Comparison of ENCODE assay signal across 8 cellular contexts in the genomic region with DNA sequence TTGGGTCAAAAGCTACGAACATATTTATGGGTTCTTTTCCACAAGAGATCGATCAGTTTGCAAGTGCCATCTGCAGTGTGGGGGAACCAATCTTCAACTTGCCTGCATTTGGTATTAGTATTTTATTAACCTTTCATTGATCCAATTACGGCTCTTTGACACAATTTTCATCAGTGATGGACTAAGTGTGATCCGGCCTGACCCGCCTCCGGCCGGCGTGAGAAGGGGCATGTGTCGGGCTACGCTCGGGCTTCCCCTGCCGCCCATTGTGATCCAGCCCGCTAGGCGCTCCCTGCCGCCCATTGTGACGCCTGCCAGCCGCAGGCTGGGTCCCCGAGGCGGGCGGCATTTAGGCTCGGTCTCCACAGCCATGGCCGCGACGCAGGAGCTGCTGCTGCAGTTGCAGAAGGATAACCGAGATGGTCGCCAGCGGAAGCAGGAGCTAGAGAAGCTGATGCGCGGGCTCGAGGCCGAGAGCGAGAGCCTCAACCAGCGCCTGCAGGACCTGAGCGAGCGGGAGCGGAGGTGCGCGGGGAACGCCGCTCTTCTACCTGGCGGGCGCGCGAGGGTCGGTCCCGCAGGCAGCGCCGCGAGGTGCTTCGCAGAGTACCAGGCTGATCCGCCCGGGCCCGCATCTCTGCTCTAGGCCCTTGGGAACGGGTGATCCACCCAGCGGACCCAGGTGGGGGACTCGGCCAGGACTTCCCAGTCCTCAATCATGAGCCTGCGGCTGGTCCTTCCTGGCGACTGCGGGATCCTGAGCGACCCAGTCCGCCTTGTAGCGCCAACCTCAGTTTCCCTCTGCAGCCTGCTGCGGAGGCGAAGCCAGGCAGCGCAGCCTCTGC. TPM values are rescaled to one million over a fixed set of nuclear protein-coding genes. Genes with fewer than 3 reads are reported as not detected.
A peak's percentile ranks its signal among the peaks of the same experiment; 100 is the strongest.
DNase-seq lines count a peak whose midpoint lies in the region; ATAC-seq and TF ChIP-seq lines count a peak whose summit lies in the region.
"Not testable (repeated sequence)": the region's sequence is repeated elsewhere in the genome, so short reads cannot be mapped to it uniquely, and the experiment has no call there.

A gene (plus strand): TSS at position 51 of the 845 bp plus-strand sequence. CDS start 179 bp downstream, at position 230.

- H2AFZ ChIP-seq in neural cell (ENCODE audit: low read depth, low read length): not testable (repeated sequence)

- H3K36me3 Mint-ChIP-seq in activated naive CD4-positive, alpha-beta T cell treated with anti-CD3 and anti-CD28 coated beads, Interleukin-2, amount 50 U/mL, for 24 hours: not testable (repeated sequence)

- H3K27me3 Mint-ChIP-seq in activated naive CD4-positive, alpha-beta T cell treated with anti-CD3 and anti-CD28 coated beads, Interleukin-2, amount 50 U/mL, for 24 hours: not testable (repeated sequence)

- not testable (repeated sequence) for TF ChIP-seq EP300 in neural cell (conservative IDR thresholded peaks at IDR 0.05; ENCODE audit: poor library complexity, severe bottlenecking)

- not testable (repeated sequence) for H3K79me2 ChIP-seq in neural cell (replicated peaks; ENCODE audit: insufficient read depth, low read length)

- H3F3A ChIP-seq in neural cell (ENCODE audit: insufficient read depth, low read length, poor library complexity, severe bottlenecking): not testable (repeated sequence)

- H3K4me3 Mint-ChIP-seq in activated naive CD4-positive, alpha-beta T cell treated with anti-CD3 and anti-CD28 coated beads, Interleukin-2, amount 50 U/mL, for 24 hours: peak within 1 kb of the TSS; percentile 72

- H3K9ac ChIP-seq in neural cell (ENCODE audit: low read length): not testable (repeated sequence)

- H3K4me1 Mint-ChIP-seq in activated naive CD4-positive, alpha-beta T cell treated with anti-CD3 and anti-CD28 coated beads, Interleukin-2, amount 50 U/mL, for 24 hours: not testable (repeated sequence)

- H3K4me3 ChIP-seq in AG10803 (ENCODE audit: low read length): peak within 1 kb of the TSS; percentile 45; the same call in 1 of the 2 replicates
- H3K4me3 ChIP-seq in MG63: peak within 1 kb of the TSS; percentile 49
- H3K4me3 ChIP-seq in cardiac muscle cell: peak within 1 kb of the TSS; percentile 18
- not testable (repeated sequence) for H3K4me3 ChIP-seq in neural cell (ENCODE audit: low read length)

- not testable (repeated sequence) for H3K9me3 ChIP-seq in MG63; cardiac muscle cell (ENCODE audit: low read depth); neural cell (ENCODE audit: low read length)

- H3K9me3 Mint-ChIP-seq in activated naive CD4-positive, alpha-beta T cell treated with anti-CD3 and anti-CD28 coated beads, Interleukin-2, amount 50 U/mL, for 24 hours: not testable (repeated sequence)

- not testable (repeated sequence) for H3K36me3 ChIP-seq in MG63; cardiac muscle cell; neural cell (ENCODE audit: insufficient read depth, low read length)

- H3K27ac Mint-ChIP-seq in activated naive CD4-positive, alpha-beta T cell treated with anti-CD3 and anti-CD28 coated beads, Interleukin-2, amount 50 U/mL, for 24 hours: not testable (repeated sequence)

- not testable (repeated sequence) for DNase-seq in AG10803 (ENCODE audit: low read depth); MG63; cardiac muscle cell (ENCODE audit: low read depth in 1 of 2, low spot score in 1 of 2)

- ATAC-seq in GM19324 (IDR thresholded peaks at IDR 0.05; ENCODE audit: low FRiP score, unreplicated experiment) (peak; percentile 54), GM21825 (IDR thresholded peaks at IDR 0.05; ENCODE audit: unreplicated experiment) (peak; percentile 20), HG03066 (IDR thresholded peaks at IDR 0.05; ENCODE audit: low read depth, unreplicated experiment) (peak; percentile 3)

- H3K4me2 ChIP-seq in neural cell (ENCODE audit: low read length): not testable (repeated sequence)

- H3K9me2 ChIP-seq in neural cell (ENCODE audit: insufficient read depth, low read length): not testable (repeated sequence)

- TF ChIP-seq RAD21 in neural cell (conservative IDR thresholded peaks at IDR 0.05): not testable (repeated sequence)

- H3K27me3 ChIP-seq in MG63; cardiac muscle cell; neural cell (ENCODE audit: insufficient read depth, low read depth, low read length): not testable (repeated sequence)

- not testable (repeated sequence) for H3K4me1 ChIP-seq in cardiac muscle cell (ENCODE audit: low read depth)

- not testable (repeated sequence) for H3K27ac ChIP-seq in cardiac muscle cell; neural cell (ENCODE audit: low read length)

- not testable (repeated sequence) for H4K20me1 ChIP-seq in neural cell (ENCODE audit: insufficient read depth)

- not testable (repeated sequence) for TF ChIP-seq CTCF in AG10803 (conservative IDR thresholded peaks at IDR 0.05; ENCODE audit: low read length); cardiac muscle cell (IDR thresholded peaks at IDR 0.05; ENCODE audit: low read depth, low read length); neural cell (IDR thresholded peaks at IDR 0.05; ENCODE audit: poor library complexity, severe bottlenecking)

RNA-seq across cellular contexts. Expression of the gene that starts here (rescaled TPM):
- total RNA-seq in MG63 (2014; rRNA removed; shearing (Covaris generic); ENCODE audit: low replicate concordance): not detected in 2 replicates
- total RNA-seq in cardiac muscle cell: 8.1 and 14.3 TPM in 2 replicates
- polyA plus RNA-seq in cardiac muscle cell: 19.2 and 24.2 TPM in 2 replicates
- polyA plus RNA-seq in neural cell: 41.5 and 47.9 TPM in 2 replicates
- 4.4 and 4.5 TPM in 2 replicates for polyA minus RNA-seq in neural cell

Comparison
In these comparisons a context has a peak if more than half of its experiments do, and no peak if none do; other contexts are left out.
1. ATAC-seq: peak in every context shown above with its lines; median percentile 54 in GM19324; 20 in GM21825; 3 in HG03066.